3 cellular contexts compared by ENCODE assay signal in the genomic region with DNA sequence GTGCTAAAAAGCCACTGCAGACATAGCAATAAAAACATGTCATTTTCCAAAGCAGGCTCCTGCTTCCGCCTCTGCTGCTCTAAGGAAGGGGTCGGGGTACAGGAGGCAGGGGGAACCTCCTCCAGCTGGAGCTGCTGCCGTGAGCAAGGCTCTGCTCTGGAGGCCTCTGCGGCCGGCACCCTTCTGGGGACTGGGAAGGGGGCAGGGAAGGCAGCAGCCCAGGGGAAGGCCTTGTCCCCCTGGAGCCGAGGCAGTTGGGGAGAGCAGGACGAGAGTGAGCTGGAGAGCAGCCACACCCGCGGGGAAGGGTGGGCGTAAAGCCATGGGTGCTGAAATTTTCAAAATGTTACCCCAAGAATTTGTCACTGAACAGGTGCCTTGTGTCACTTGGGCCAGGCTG. TPM values are rescaled to one million over a fixed set of nuclear protein-coding genes. Genes with fewer than 3 reads are reported as not detected.
"Had no signal": no experiment of that assay in that cellular context is flagged by ENCODE, and none has a peak within 500 bp of the region (broad histone marks: within the 10 kb centered on the region; RNA-seq: fewer than 3 reads in every experiment).

No MANE protein-coding gene starts in this region.

RNA-seq across cellular contexts. Expression of gene PNCK, which starts 22.9 kb away (rescaled TPM):
- total RNA-seq: M059J, SJCRH30 had no signal

RNA-seq across cellular contexts. Expression of gene DUSP9, which starts 49.5 kb away (rescaled TPM):
- total RNA-seq: Peyer's patch had no signal
